In genomic region chr5:139410886-139411835, GRCh38 we compare ENCODE assay signal across 18 cellular contexts. TPM values are rescaled to one million over a fixed set of nuclear protein-coding genes. Genes with fewer than 3 reads are reported as not detected.
DNase-seq lines count a peak whose midpoint lies in the region; ATAC-seq and TF ChIP-seq lines count a peak whose summit lies in the region.
"Had no signal": no experiment of that assay in that cellular context is flagged by ENCODE, and none has a peak within 500 bp of the region (broad histone marks: within the 10 kb centered on the region; RNA-seq: fewer than 3 reads in every experiment).

No MANE protein-coding gene starts in this region.

- no peak for ATAC-seq in left cardiac atrium
- no peak for ATAC-seq in HG02970 (IDR thresholded peaks at IDR 0.05; ENCODE audit: low FRiP score, unreplicated experiment)

- H3K36me3 ChIP-seq in cardiac muscle cell (no peaks in the 10 kb centered on the region), transverse colon (no peaks in the 10 kb centered on the region)

- DNase-seq in cardiac muscle cell (ENCODE audit: low read depth in 1 of 2, low spot score in 1 of 2) = no peak
- no peak for DNase-seq in left cardiac atrium
- DNase-seq in islet precursor cell = peak; percentile 30
- no peak for DNase-seq in transverse colon
- DNase-seq in activated CD4-positive, alpha-beta T cell treated with anti-CD3 and anti-CD28 coated beads, Interleukin-2, amount 50 U/mL, for 48 hours = no peak
- DNase-seq: ACHN; activated CD4-positive, alpha-beta T cell treated with anti-CD3 and anti-CD28 coated beads for 4 hours; activated T-cell treated with anti-CD3 and anti-CD28 coated beads, Interleukin-2, amount 50 U/mL, for 48 hours; Caco-2; foreskin melanocyte; GF-D8; H7; kidney; NCI-H187 treated with DMSO at 0.1 percent for 48 hours; upper lobe of left lung had no signal

- no peak for TF ChIP-seq EP300 in transverse colon (IDR thresholded peaks at IDR 0.05; ENCODE audit: low read depth)

- in situ Hi-C loops in transverse colon (cut with MboI; ENCODE audit: low pct_ligation_motif_present in 1 of 4, low pct_unique_long_range_greater_than_20kb in 1 of 4, low sequenced_read_pairs in 3 of 4) = no loop called here

- 61 to 78% methylated on average over 14 to 19 of the region's 19 CpGs for WGBS in transverse colon (ENCODE audit: low coverage in 1 of 2), 2 donors

- H3K9me3 ChIP-seq in cardiac muscle cell (ENCODE audit: low read depth) (no peaks in the 10 kb centered on the region), transverse colon (no peaks in the 10 kb centered on the region)
- H3K9me3 ChIP-seq: Caco-2, upper lobe of left lung had no signal

- no peaks in the 10 kb centered on the region for H3K27me3 ChIP-seq in cardiac muscle cell
- no peaks in the 10 kb centered on the region for H3K27me3 ChIP-seq in transverse colon
- H3K27me3 ChIP-seq: upper lobe of left lung had no signal

- no peak for TF ChIP-seq CTCF in cardiac muscle cell (IDR thresholded peaks at IDR 0.05; ENCODE audit: low read depth, low read length)
- no peak for TF ChIP-seq CTCF in transverse colon (IDR thresholded peaks at IDR 0.05)

- H3K27ac ChIP-seq in cardiac muscle cell = peak overlapping the region; percentile 67
- peak overlapping the region in 3 of 4 donors; percentile 42 to 62 (median 57) for H3K27ac ChIP-seq in transverse colon
- H3K27ac ChIP-seq: HL-60, upper lobe of left lung had no signal

- H3K4me3 ChIP-seq in cardiac muscle cell = no peak overlapping the region
- no peak overlapping the region for H3K4me3 ChIP-seq in transverse colon
- H3K4me3 ChIP-seq: upper lobe of left lung had no signal

- intact Hi-C loops in left cardiac atrium (cut with DNase I) = no loop called here
- intact Hi-C loops in transverse colon (cut with DNase I; ENCODE audit: low total_unique reads) = no loop called here

- H3K4me1 ChIP-seq in cardiac muscle cell (ENCODE audit: low read depth) = peaks cover 28% of the 10 kb centered on the region
- H3K4me1 ChIP-seq in transverse colon = peaks cover 17 to 29% (median 25%) of the 10 kb centered on the region in 4 donors
- H3K4me1 ChIP-seq: Caco-2 had no signal

- TF ChIP-seq POLR2A in transverse colon (IDR thresholded peaks at IDR 0.05) = no peak

RNA-seq across cellular contexts. Expression of gene SPATA24, which starts 7.3 kb away (rescaled TPM):
- 14.2 and 45.3 TPM in 2 replicates for total RNA-seq in cardiac muscle cell
- polyA plus RNA-seq in cardiac muscle cell = 12.8 and 29.0 TPM in 2 replicates
- 1 to 10 TPM; 8.8 to 9.0 TPM for total RNA-seq in left cardiac atrium
- total RNA-seq in transverse colon = 1 to 10 TPM in 2 of 4 donors, not detected in 2; 3.0 TPM

RNA-seq across cellular contexts. Expression of gene PROB1, which starts 16.3 kb away (rescaled TPM):
- 22.2 and 42.5 TPM in 2 replicates for total RNA-seq in cardiac muscle cell
- 15.2 and 20.5 TPM in 2 replicates for polyA plus RNA-seq in cardiac muscle cell
- total RNA-seq in left cardiac atrium = 10 to 100 TPM; 21.7 to 27.9 TPM
- total RNA-seq in transverse colon = 1 to 10 TPM in 1 of 4 donors, under 1 TPM in 2, not detected in 1; 0.55 to 1.1 (median 0.60) TPM

RNA-seq across cellular contexts. Expression of gene MZB1, which starts 21.4 kb away (rescaled TPM):
- total RNA-seq in cardiac muscle cell (2.3 and 5.3 TPM in 2 replicates), left cardiac atrium (1 to 10 TPM in 1 of 2 donors, under 1 TPM in 1; 0.55 to 1.2 TPM), transverse colon (10 to 100 TPM in 1 of 4 donors, 1 to 10 TPM in 1, not detected in 2; 4.0 to 39.2 TPM)
- polyA plus RNA-seq in cardiac muscle cell = 1.3 and 4.0 TPM in 2 replicates
- total RNA-seq: Caco-2, H7, RPMI7951 had no signal

RNA-seq across cellular contexts. Expression of gene SLC23A1, which starts 28.1 kb away (rescaled TPM):
- 0.81 TPM in 1 of 2 replicates, not detected in the other for total RNA-seq in cardiac muscle cell
- 0.06 and 0.37 TPM in 2 replicates for polyA plus RNA-seq in cardiac muscle cell
- not detected for total RNA-seq in left cardiac atrium
- 1 to 10 TPM in 2 of 4 donors, under 1 TPM in 1, not detected in 1; 0.80 to 9.5 (median 7.4) TPM for total RNA-seq in transverse colon
- total RNA-seq: H7, RPMI7951 had no signal

RNA-seq across cellular contexts. Expression of gene DNAJC18, which starts 28.2 kb away (rescaled TPM):
- 10.0 and 10.1 TPM in 2 replicates for total RNA-seq in cardiac muscle cell
- polyA plus RNA-seq in cardiac muscle cell = 17.4 and 37.2 TPM in 2 replicates
- total RNA-seq in left cardiac atrium = 10 to 100 TPM; 14.8 to 15.2 TPM
- 1 to 10 TPM in 3 of 4 donors, under 1 TPM in 1; 0.37 to 3.8 (median 3.2) TPM for total RNA-seq in transverse colon

Comparison
In these comparisons a context has a peak if more than half of its experiments do, and no peak if none do; other contexts are left out.
1. RNA of gene PROB1, which starts 16.3 kb away (total RNA-seq): 22.2 to 42.5 TPM in cardiac muscle cell and 21.7 to 27.9 TPM in left cardiac atrium; 0.55 to 1.1 TPM in transverse colon; every median in the first group is over 10 times any median in the second.